In the genomic region with DNA sequence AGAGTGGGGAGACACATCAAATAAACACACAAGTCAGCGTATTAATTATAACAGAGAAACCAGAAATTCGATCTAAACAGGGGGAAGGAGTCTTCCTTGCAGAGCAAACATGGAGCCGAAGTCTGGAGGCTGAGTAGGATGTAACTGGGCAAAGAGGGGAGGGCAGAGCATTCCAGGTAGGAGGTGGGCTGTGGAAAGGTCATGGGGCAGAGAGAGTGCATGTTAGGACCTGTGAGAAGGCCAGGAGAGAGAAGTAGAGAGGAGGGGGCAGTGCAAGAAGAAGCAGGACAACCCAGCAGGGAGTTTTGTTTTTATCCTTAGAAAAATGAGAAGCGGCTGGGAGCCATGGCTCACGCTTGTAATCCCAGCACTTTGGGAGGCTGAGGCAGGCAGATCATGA, we compare ENCODE assay signal across 2 cellular contexts.
TF ChIP-seq lines count a peak whose summit lies in the region.

No MANE protein-coding gene starts in this region.

TF ChIP-seq in H1, 55 proteins besides CTCF, POLR2A, EP300 and RAD21:
- TF ChIP-seq ASH2L (IDR thresholded peaks at IDR 0.05; ENCODE audit: low read length) (no peak), TBP (IDR thresholded peaks at IDR 0.05; ENCODE audit: low read depth, low read length) (no peak), RBBP5 (IDR thresholded peaks at IDR 0.05; ENCODE audit: borderline replicate concordance, low read depth, low read length) (no peak), CEBPB (IDR thresholded peaks at IDR 0.05; ENCODE audit: low read depth, low read length) (no peak), CHD1 (IDR thresholded peaks at IDR 0.05; ENCODE audit: low read depth, low read length) (no peak), PHF8 (conservative IDR thresholded peaks at IDR 0.05; ENCODE audit: low read depth, low read length) (no peak), YY1 (IDR thresholded peaks at IDR 0.05; ENCODE audit: low read depth, low read length) (no peak), KDM5A (IDR thresholded peaks at IDR 0.05; ENCODE audit: low read length) (no peak), CBX8 (IDR thresholded peaks at IDR 0.05; ENCODE audit: borderline replicate concordance, low read depth, low read length) (no peak), TAF7 (optimal IDR thresholded peaks at IDR 0.05; ENCODE audit: borderline replicate concordance, low read depth, low read length) (no peak), SIN3A (conservative IDR thresholded peaks at IDR 0.05 in 1 of 2, IDR thresholded peaks at IDR 0.05 in 1 of 2; ENCODE audit: low read depth in 1 of 2, low read length in 2 of 2) (no peak), SUZ12 (IDR thresholded peaks at IDR 0.05; ENCODE audit: low read length) (no peak), CHD2 (IDR thresholded peaks at IDR 0.05; ENCODE audit: low read length) (no peak), ZNF274 (IDR thresholded peaks at IDR 0.05; ENCODE audit: borderline replicate concordance, extremely low read depth, low read length) (no peak), SRF (IDR thresholded peaks at IDR 0.05; ENCODE audit: low read depth, low read length) (no peak)
- TF ChIP-seq, protein P1, sequence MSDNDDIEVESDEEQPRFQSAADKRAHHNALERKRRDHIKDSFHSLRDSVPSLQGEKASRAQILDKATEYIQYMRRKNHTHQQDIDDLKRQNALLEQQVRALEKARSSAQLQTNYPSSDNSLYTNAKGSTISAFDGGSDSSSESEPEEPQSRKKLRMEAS (IDR thresholded peaks at IDR 0.05), result no peak
- TF ChIP-seq, protein P2, sequence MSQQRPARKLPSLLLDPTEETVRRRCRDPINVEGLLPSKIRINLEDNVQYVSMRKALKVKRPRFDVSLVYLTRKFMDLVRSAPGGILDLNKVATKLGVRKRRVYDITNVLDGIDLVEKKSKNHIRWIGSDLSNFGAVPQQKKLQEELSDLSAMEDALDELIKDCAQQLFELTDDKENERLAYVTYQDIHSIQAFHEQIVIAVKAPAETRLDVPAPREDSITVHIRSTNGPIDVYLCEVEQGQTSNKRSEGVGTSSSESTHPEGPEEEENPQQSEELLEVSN (IDR thresholded peaks at IDR 0.05), result no peak

TF ChIP-seq in SK-N-SH treated with all-trans-retinoic acid at 6 μM for 48 hours, 23 proteins besides CTCF, POLR2A, EP300 and RAD21:
- TF ChIP-seq ZFP30 (CRISPR knock-in tag; IDR thresholded peaks at IDR 0.05) (no peak), OSR1 (CRISPR knock-in tag; IDR thresholded peaks at IDR 0.05) (no peak), RARB (CRISPR knock-in tag; IDR thresholded peaks at IDR 0.05) (no peak), SNAI2 (CRISPR knock-in tag; IDR thresholded peaks at IDR 0.05) (no peak), GLIS3 (CRISPR knock-in tag; IDR thresholded peaks at IDR 0.05) (no peak), ARNTL (CRISPR knock-in tag; IDR thresholded peaks at IDR 0.05; ENCODE audit: borderline replicate concordance, low read depth) (no peak), ZNF565 (CRISPR knock-in tag; conservative IDR thresholded peaks at IDR 0.05; ENCODE audit: low read depth) (no peak), ZNF70 (CRISPR knock-in tag; IDR thresholded peaks at IDR 0.05) (no peak), ZC3H10 (CRISPR knock-in tag; IDR thresholded peaks at IDR 0.05) (no peak), ESRRG (CRISPR knock-in tag; IDR thresholded peaks at IDR 0.05) (no peak)
- TF ChIP-seq, protein P3, sequence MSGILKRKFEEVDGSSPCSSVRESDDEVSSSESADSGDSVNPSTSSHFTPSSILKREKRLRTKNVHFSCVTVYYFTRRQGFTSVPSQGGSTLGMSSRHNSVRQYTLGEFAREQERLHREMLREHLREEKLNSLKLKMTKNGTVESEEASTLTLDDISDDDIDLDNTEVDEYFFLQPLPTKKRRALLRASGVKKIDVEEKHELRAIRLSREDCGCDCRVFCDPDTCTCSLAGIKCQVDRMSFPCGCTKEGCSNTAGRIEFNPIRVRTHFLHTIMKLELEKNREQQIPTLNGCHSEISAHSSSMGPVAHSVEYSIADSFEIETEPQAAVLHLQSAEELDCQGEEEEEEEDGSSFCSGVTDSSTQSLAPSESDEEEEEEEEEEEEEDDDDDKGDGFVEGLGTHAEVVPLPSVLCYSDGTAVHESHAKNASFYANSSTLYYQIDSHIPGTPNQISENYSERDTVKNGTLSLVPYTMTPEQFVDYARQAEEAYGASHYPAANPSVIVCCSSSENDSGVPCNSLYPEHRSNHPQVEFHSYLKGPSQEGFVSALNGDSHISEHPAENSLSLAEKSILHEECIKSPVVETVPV (CRISPR knock-in tag; IDR thresholded peaks at IDR 0.05), result no peak
- TF ChIP-seq, protein P4, sequence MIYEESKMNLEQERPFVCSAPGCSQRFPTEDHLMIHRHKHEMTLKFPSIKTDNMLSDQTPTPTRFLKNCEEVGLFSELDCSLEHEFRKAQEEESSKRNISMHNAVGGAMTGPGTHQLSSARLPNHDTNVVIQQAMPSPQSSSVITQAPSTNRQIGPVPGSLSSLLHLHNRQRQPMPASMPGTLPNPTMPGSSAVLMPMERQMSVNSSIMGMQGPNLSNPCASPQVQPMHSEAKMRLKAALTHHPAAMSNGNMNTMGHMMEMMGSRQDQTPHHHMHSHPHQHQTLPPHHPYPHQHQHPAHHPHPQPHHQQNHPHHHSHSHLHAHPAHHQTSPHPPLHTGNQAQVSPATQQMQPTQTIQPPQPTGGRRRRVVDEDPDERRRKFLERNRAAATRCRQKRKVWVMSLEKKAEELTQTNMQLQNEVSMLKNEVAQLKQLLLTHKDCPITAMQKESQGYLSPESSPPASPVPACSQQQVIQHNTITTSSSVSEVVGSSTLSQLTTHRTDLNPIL (CRISPR knock-in tag; IDR thresholded peaks at IDR 0.05; ENCODE audit: low read depth), result no peak
- TF ChIP-seq, protein P5, sequence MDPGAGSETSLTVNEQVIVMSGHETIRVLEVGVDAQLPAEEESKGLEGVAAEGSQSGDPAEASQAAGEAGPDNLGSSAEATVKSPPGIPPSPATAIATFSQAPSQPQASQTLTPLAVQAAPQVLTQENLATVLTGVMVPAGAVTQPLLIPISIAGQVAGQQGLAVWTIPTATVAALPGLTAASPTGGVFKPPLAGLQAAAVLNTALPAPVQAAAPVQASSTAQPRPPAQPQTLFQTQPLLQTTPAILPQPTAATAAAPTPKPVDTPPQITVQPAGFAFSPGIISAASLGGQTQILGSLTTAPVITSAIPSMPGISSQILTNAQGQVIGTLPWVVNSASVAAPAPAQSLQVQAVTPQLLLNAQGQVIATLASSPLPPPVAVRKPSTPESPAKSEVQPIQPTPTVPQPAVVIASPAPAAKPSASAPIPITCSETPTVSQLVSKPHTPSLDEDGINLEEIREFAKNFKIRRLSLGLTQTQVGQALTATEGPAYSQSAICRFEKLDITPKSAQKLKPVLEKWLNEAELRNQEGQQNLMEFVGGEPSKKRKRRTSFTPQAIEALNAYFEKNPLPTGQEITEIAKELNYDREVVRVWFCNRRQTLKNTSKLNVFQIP (CRISPR knock-in tag; IDR thresholded peaks at IDR 0.05; ENCODE audit: borderline replicate concordance, low read depth), result no peak
